Comparison of ENCODE assay signal across 10 cellular contexts in genomic region chr12:104479141-104479662, GRCh38. TPM values are rescaled to one million over a fixed set of nuclear protein-coding genes. Genes with fewer than 3 reads are reported as not detected.
DNase-seq lines count a peak whose midpoint lies in the region; ATAC-seq and TF ChIP-seq lines count a peak whose summit lies in the region.
"Had no signal": no experiment of that assay in that cellular context is flagged by ENCODE, and none has a peak within 500 bp of the region (broad histone marks: within the 10 kb centered on the region; RNA-seq: fewer than 3 reads in every experiment).

No MANE protein-coding gene starts in this region.

- peaks cover 0 to 3% (median 0%) of the 10 kb centered on the region in 4 donors for H3K9me3 ChIP-seq in stomach

- H3K27me3 ChIP-seq in stomach = no peaks in the 10 kb centered on the region

- H3K27me3 Mint-ChIP-seq in activated CD8-positive, alpha-beta memory T cell treated with anti-CD3 and anti-CD28 coated beads, Interleukin-2, amount 10 ng/mL, durations not matched to agents 7 days and 5 days = no peaks in the 10 kb centered on the region
- H3K27me3 Mint-ChIP-seq in T-cell = no peaks in the 10 kb centered on the region
- H3K27me3 Mint-ChIP-seq in effector memory CD8-positive, alpha-beta T cell = no peaks in the 10 kb centered on the region

- no peak for TF ChIP-seq POLR2A in stomach (IDR thresholded peaks at IDR 0.05)

- H3K36me3 Mint-ChIP-seq in activated CD8-positive, alpha-beta memory T cell treated with anti-CD3 and anti-CD28 coated beads, Interleukin-2, amount 10 ng/mL, durations not matched to agents 7 days and 5 days = peaks cover 53% of the 10 kb centered on the region
- peaks cover 29% of the 10 kb centered on the region for H3K36me3 Mint-ChIP-seq in T-cell
- peaks cover 24% of the 10 kb centered on the region for H3K36me3 Mint-ChIP-seq in effector memory CD8-positive, alpha-beta T cell (ENCODE audit: insufficient read depth)

- POLR2A ChIA-PET in T-cell (lab: Charles Lee) = interaction anchor here in 1 of 2 donors (0.6 to 1.6 kb wide), 2 partner anchors 20 to 241 kb away, joined by 3 to 11 read pairs; no protein-coding TSS in a partner anchor

- peaks cover 0 to 29% (median 6%) of the 10 kb centered on the region in 4 donors for H3K4me1 ChIP-seq in stomach

- TF ChIP-seq EP300 in stomach (IDR thresholded peaks at IDR 0.05) = no peak

- H3K27ac ChIP-seq in stomach = peak overlapping the region in 4 of 5 donors; percentile 20 to 69 (median 52)

- no peaks in the 10 kb centered on the region for H3K9me3 Mint-ChIP-seq in activated CD8-positive, alpha-beta memory T cell treated with anti-CD3 and anti-CD28 coated beads, Interleukin-2, amount 10 ng/mL, durations not matched to agents 7 days and 5 days (ENCODE audit: low read depth)
- no peaks in the 10 kb centered on the region for H3K9me3 Mint-ChIP-seq in T-cell
- no peaks in the 10 kb centered on the region for H3K9me3 Mint-ChIP-seq in effector memory CD8-positive, alpha-beta T cell

- peak overlapping the region; percentile 97 for H3K27ac Mint-ChIP-seq in activated CD8-positive, alpha-beta memory T cell treated with anti-CD3 and anti-CD28 coated beads, Interleukin-2, amount 10 ng/mL, durations not matched to agents 7 days and 5 days
- H3K27ac Mint-ChIP-seq in T-cell = peak overlapping the region; percentile 97
- H3K27ac Mint-ChIP-seq in effector memory CD8-positive, alpha-beta T cell = peak overlapping the region; percentile 92 to 96

- H3K4me1 Mint-ChIP-seq in activated CD8-positive, alpha-beta memory T cell treated with anti-CD3 and anti-CD28 coated beads, Interleukin-2, amount 10 ng/mL, durations not matched to agents 7 days and 5 days = peaks cover 85% of the 10 kb centered on the region
- H3K4me1 Mint-ChIP-seq in T-cell = peaks cover 78 to 89% (median 88%) of the 10 kb centered on the region in 3 donors
- H3K4me1 Mint-ChIP-seq in effector memory CD8-positive, alpha-beta T cell (ENCODE audit: low read depth in 2 of 2) = peaks cover 66 to 77% of the 10 kb centered on the region in 2 donors

- ATAC-seq in activated CD8-positive, alpha-beta memory T cell treated with anti-CD3 and anti-CD28 coated beads, Interleukin-2, amount 10 ng/mL, durations not matched to agents 7 days and 5 days = no peak
- ATAC-seq in T-cell (replicated peaks in 1 of 4) (no peak), HG03432 (IDR thresholded peaks at IDR 0.05; ENCODE audit: unreplicated experiment) (no peak)
- no peak for ATAC-seq in effector memory CD8-positive, alpha-beta T cell (replicated peaks)
- ATAC-seq: PC-3 had no signal

- H3K36me3 ChIP-seq in stomach = no peaks in the 10 kb centered on the region

- CTCF ChIA-PET in activated CD8-positive, alpha-beta memory T cell treated with anti-CD3 and anti-CD28 coated beads, Interleukin-2, amount 10 ng/mL, durations not matched to agents 7 days and 5 days (lab: Charles Lee) = interaction anchor here (1.1 to 3.7 kb wide), 6 partner anchors 12 to 97 kb away, joined by 3 to 22 read pairs (median 9); partner anchors contain the start of gene CHST11
- CTCF ChIA-PET in T-cell (lab: Charles Lee) = no interaction called here

- H3K4me3 ChIP-seq in stomach = no peak overlapping the region

- no peak for TF ChIP-seq CTCF in stomach (IDR thresholded peaks at IDR 0.05)

- intact Hi-C loops in stomach (cut with DNase I; ENCODE audit: low total_unique reads) = no loop called here

- 80 to 94% (median 93%) methylated on average over 3 of the region's 3 CpGs for WGBS in stomach, 5 donors

- DNase-seq in activated CD8-positive, alpha-beta memory T cell treated with anti-CD3 and anti-CD28 coated beads, Interleukin-2, amount 10 ng/mL, durations not matched to agents 7 days and 5 days = no peak
- DNase-seq in activated CD8-positive, alpha-beta memory T cell treated with anti-CD3 and anti-CD28 coated beads, Interleukin-2, amount 50 U/mL, for 4 hours = no peak
- DNase-seq in T-cell = no peak
- no peak for DNase-seq in effector memory CD8-positive, alpha-beta T cell
- DNase-seq in stomach = no peak
- DNase-seq in dedifferentiated amniotic fluid mesenchymal stem cell (ENCODE audit: extremely low spot score) = no peak
- DNase-seq in NCI-H187 treated with DMSO at 0.1 percent for 48 hours (lab: John Stamatoyannopoulos, UW) = no peak
- DNase-seq: NCI-H345, PC-3 had no signal

- peak overlapping the region; percentile 81 for H3K4me3 Mint-ChIP-seq in activated CD8-positive, alpha-beta memory T cell treated with anti-CD3 and anti-CD28 coated beads, Interleukin-2, amount 10 ng/mL, durations not matched to agents 7 days and 5 days
- H3K4me3 Mint-ChIP-seq in T-cell = peak overlapping the region; percentile 21 to 88 (median 79)
- peak overlapping the region; percentile 85 to 86 for H3K4me3 Mint-ChIP-seq in effector memory CD8-positive, alpha-beta T cell

RNA-seq across cellular contexts. Expression of gene CHST11, which starts 22.5 kb away (rescaled TPM):
- total RNA-seq in activated CD8-positive, alpha-beta memory T cell treated with anti-CD3 and anti-CD28 coated beads, Interleukin-2, amount 10 ng/mL, durations not matched to agents 7 days and 5 days = 100 to 1,000 TPM; 123 to 141 TPM
- 10 to 100 TPM; 49.8 to 78.3 (median 63.7) TPM for total RNA-seq in T-cell
- total RNA-seq in stomach = 100 to 1,000 TPM in 1 of 5 donors, 10 to 100 TPM in 3, 1 to 10 TPM in 1; 9.7 to 192 (median 30.1) TPM
- polyA plus RNA-seq in stomach = 1 to 10 TPM; 2.3 to 5.5 (median 3.1) TPM
